In genomic region chr7:141012044-141012685, GRCh38 we compare ENCODE assay signal across 1 cellular context.
A peak's percentile ranks its signal among the peaks of the same experiment; 100 is the strongest.
TF ChIP-seq lines count a peak whose summit lies in the region.

No MANE protein-coding gene starts in this region.

TF ChIP-seq in GM12878, 131 proteins besides CTCF, POLR2A, EP300 and RAD21 (continued from another document and continues in another):
- TF ChIP-seq SIN3A (IDR thresholded peaks at IDR 0.05; ENCODE audit: low read depth, low read length) = no peak
- peak; percentile 51; the same call in 1 of the 3 replicates for TF ChIP-seq POU2F2 (IDR thresholded peaks at IDR 0.05; ENCODE audit: borderline replicate concordance, low read depth, low read length)
- peak; percentile 65 for TF ChIP-seq IRF4 (IDR thresholded peaks at IDR 0.05; ENCODE audit: low read depth, low read length)
- peak; percentile 48; the same call in 1 of the 2 replicates for TF ChIP-seq NBN (IDR thresholded peaks at IDR 0.05)
- no peak for TF ChIP-seq GABPA (IDR thresholded peaks at IDR 0.05; ENCODE audit: low read depth)
- TF ChIP-seq STAT1 (conservative IDR thresholded peaks at IDR 0.05) = no peak
- TF ChIP-seq SMC3 (IDR thresholded peaks at IDR 0.05; ENCODE audit: borderline replicate concordance, low read length) = peak; percentile 82
- TF ChIP-seq MTA2 (IDR thresholded peaks at IDR 0.05; ENCODE audit: low read depth) = no peak
- no peak for TF ChIP-seq ZZZ3 (IDR thresholded peaks at IDR 0.05; ENCODE audit: control insufficient read depth, insufficient read length, low read depth)
- TF ChIP-seq RFX5 (IDR thresholded peaks at IDR 0.05; ENCODE audit: low read depth, low read length) = no peak
- TF ChIP-seq PKNOX1 (IDR thresholded peaks at IDR 0.05) = peak; percentile 93
- TF ChIP-seq E2F8 (IDR thresholded peaks at IDR 0.05; ENCODE audit: low read depth, partially characterized antibody) = no peak
- TF ChIP-seq ZNF384 (IDR thresholded peaks at IDR 0.05; ENCODE audit: borderline replicate concordance, low read depth, low read length) = peak; percentile 99
- no peak for TF ChIP-seq SRF (IDR thresholded peaks at IDR 0.05; ENCODE audit: low read depth in 2 of 2, low read length in 2 of 2)
- no peak for TF ChIP-seq POLR2AphosphoS2 (IDR thresholded peaks at IDR 0.05; ENCODE audit: low read depth, low read length)
- TF ChIP-seq MLLT1 (IDR thresholded peaks at IDR 0.05) = 0 out of 2 replicates have a peak, but pooled peaks have one; percentile 44
- TF ChIP-seq RBBP5 (conservative IDR thresholded peaks at IDR 0.05) = no peak
- no peak for TF ChIP-seq CEBPB (IDR thresholded peaks at IDR 0.05; ENCODE audit: borderline replicate concordance in 1 of 2, low read depth in 2 of 2, low read length in 2 of 2)
- TF ChIP-seq BCL3 (IDR thresholded peaks at IDR 0.05; ENCODE audit: borderline replicate concordance, insufficient read depth, low read depth, low read length, poor library complexity, severe bottlenecking) = no peak
- TF ChIP-seq ZBTB40 (IDR thresholded peaks at IDR 0.05; ENCODE audit: borderline replicate concordance) = no peak
- peak; percentile 61; the same call in 1 of the 2 replicates for TF ChIP-seq YY1 (IDR thresholded peaks at IDR 0.05; ENCODE audit: low read depth, low read length)
- TF ChIP-seq ZBTB11 (CRISPR knock-in tag; IDR thresholded peaks at IDR 0.05) = no peak
- no peak for TF ChIP-seq JUNB (IDR thresholded peaks at IDR 0.05)
- TF ChIP-seq CHD2 (IDR thresholded peaks at IDR 0.05; ENCODE audit: borderline replicate concordance, low read depth, low read length) = no peak
- TF ChIP-seq PBX3 (IDR thresholded peaks at IDR 0.05; ENCODE audit: insufficient replicate concordance, low read depth, low read length) = peak; percentile 44
- no peak for TF ChIP-seq ETV6 (conservative IDR thresholded peaks at IDR 0.05 in 1 of 2, IDR thresholded peaks at IDR 0.05 in 1 of 2; ENCODE audit: borderline replicate concordance in 1 of 2, low read depth in 1 of 2)
- 0 out of 2 replicates have a peak, but pooled peaks have one; percentile 20 for TF ChIP-seq CREB1 (IDR thresholded peaks at IDR 0.05; ENCODE audit: low read depth)
- peak; percentile 76 for TF ChIP-seq RUNX3 (IDR thresholded peaks at IDR 0.05; ENCODE audit: low read length)
- TF ChIP-seq JUND (IDR thresholded peaks at IDR 0.05; ENCODE audit: low read depth, low read length) = no peak
- TF ChIP-seq ZBTB4 (CRISPR knock-in tag; IDR thresholded peaks at IDR 0.05) = no peak
- no peak for TF ChIP-seq USF1 (IDR thresholded peaks at IDR 0.05; ENCODE audit: borderline replicate concordance, extremely low read length, insufficient read depth, low read depth, low read length)
- no peak for TF ChIP-seq MXI1 (IDR thresholded peaks at IDR 0.05; ENCODE audit: low read depth, low read length)
